8 cellular contexts compared by ENCODE assay signal in genomic region chr12:54360717-54361456, GRCh38. TPM values are rescaled to one million over a fixed set of nuclear protein-coding genes. Genes with fewer than 3 reads are reported as not detected.
DNase-seq lines count a peak whose midpoint lies in the region; ATAC-seq and TF ChIP-seq lines count a peak whose summit lies in the region.

No MANE protein-coding gene starts in this region.

- H3K36me3 Mint-ChIP-seq in activated CD8-positive, alpha-beta memory T cell treated with anti-CD3 and anti-CD28 coated beads, Interleukin-2, amount 10 ng/mL, durations not matched to agents 7 days and 5 days = no peaks in the 10 kb centered on the region
- no peaks in the 10 kb centered on the region for H3K36me3 Mint-ChIP-seq in nephron (ENCODE audit: low read depth)

- H3K27ac ChIP-seq in upper lobe of left lung = peak overlapping the region in 2 of 4 donors; percentile 88 to 94

- no peak for TF ChIP-seq POLR2A in upper lobe of left lung (IDR thresholded peaks at IDR 0.05)

- peaks cover 25% of the 10 kb centered on the region for H3K4me1 Mint-ChIP-seq in activated CD8-positive, alpha-beta memory T cell treated with anti-CD3 and anti-CD28 coated beads, Interleukin-2, amount 10 ng/mL, durations not matched to agents 7 days and 5 days
- H3K4me1 Mint-ChIP-seq in nephron = peaks cover 9% of the 10 kb centered on the region

- H3K27me3 ChIP-seq in upper lobe of left lung = no peaks in the 10 kb centered on the region

- H3K4me1 ChIP-seq in upper lobe of left lung = peaks cover 15 to 38% (median 34%) of the 10 kb centered on the region in 4 donors

- no peaks in the 10 kb centered on the region for H3K9me3 Mint-ChIP-seq in activated CD8-positive, alpha-beta memory T cell treated with anti-CD3 and anti-CD28 coated beads, Interleukin-2, amount 10 ng/mL, durations not matched to agents 7 days and 5 days (ENCODE audit: low read depth)
- H3K9me3 Mint-ChIP-seq in nephron = no peaks in the 10 kb centered on the region

- ATAC-seq in activated CD8-positive, alpha-beta memory T cell treated with anti-CD3 and anti-CD28 coated beads, Interleukin-2, amount 10 ng/mL, durations not matched to agents 7 days and 5 days = no peak
- ATAC-seq in esophagus mucosa = peak; percentile 34
- no peak for ATAC-seq in upper lobe of left lung (ENCODE audit: low FRiP score in 2 of 2)
- no peak for ATAC-seq in HG03432 (IDR thresholded peaks at IDR 0.05; ENCODE audit: unreplicated experiment)

- no peak overlapping the region for H3K4me3 Mint-ChIP-seq in activated CD8-positive, alpha-beta memory T cell treated with anti-CD3 and anti-CD28 coated beads, Interleukin-2, amount 10 ng/mL, durations not matched to agents 7 days and 5 days
- peak overlapping the region; percentile 47 to 62 (median 54) for H3K4me3 Mint-ChIP-seq in nephron

- CTCF ChIA-PET in activated CD8-positive, alpha-beta memory T cell treated with anti-CD3 and anti-CD28 coated beads, Interleukin-2, amount 10 ng/mL, durations not matched to agents 7 days and 5 days (lab: Charles Lee) = interaction anchor here (0.8 to 7.5 kb wide), 14 partner anchors 7 to 145 kb away, joined by 3 to 79 read pairs (median 6); no protein-coding TSS in a partner anchor

- H3K36me3 ChIP-seq in upper lobe of left lung = no peaks in the 10 kb centered on the region

- H3K27ac Mint-ChIP-seq in activated CD8-positive, alpha-beta memory T cell treated with anti-CD3 and anti-CD28 coated beads, Interleukin-2, amount 10 ng/mL, durations not matched to agents 7 days and 5 days = no peak overlapping the region
- H3K27ac Mint-ChIP-seq in nephron = no peak overlapping the region

- peak; percentile 88 for TF ChIP-seq CTCF in AG10803 (conservative IDR thresholded peaks at IDR 0.05; ENCODE audit: low read length)
- TF ChIP-seq CTCF in nephron (IDR thresholded peaks at IDR 0.05; ENCODE audit: unreplicated experiment in 3 of 3) = peak; percentile 88 to 95 (median 90)
- peak in 5 of 6 experiments; percentile 49 to 80 (median 72) for TF ChIP-seq CTCF in upper lobe of left lung (IDR thresholded peaks at IDR 0.05)

- WGBS in upper lobe of left lung, 2 donors = 73 to 77% methylated on average over 16 of the region's 16 CpGs

- DNase-seq in AG10803 (ENCODE audit: low read depth) = peak; percentile 71
- DNase-seq in HCEC 1CT = peak; percentile 62
- DNase-seq in NCI-H510A treated with DMSO at 0.1 percent for 48 hours (lab: John Stamatoyannopoulos, UW) = peak; percentile 80
- DNase-seq in activated CD8-positive, alpha-beta memory T cell treated with anti-CD3 and anti-CD28 coated beads, Interleukin-2, amount 10 ng/mL, durations not matched to agents 7 days and 5 days = peak; percentile 73
- DNase-seq in upper lobe of left lung = peak in 1 of 2 donors; percentile 84

- H3K9me3 ChIP-seq in upper lobe of left lung = no peaks in the 10 kb centered on the region

- H3K4me3 ChIP-seq in AG10803 (ENCODE audit: low read length) (no peak overlapping the region), upper lobe of left lung (no peak overlapping the region)

- no peak for TF ChIP-seq EP300 in upper lobe of left lung (IDR thresholded peaks at IDR 0.05)

- peaks cover 6% of the 10 kb centered on the region for H3K27me3 Mint-ChIP-seq in activated CD8-positive, alpha-beta memory T cell treated with anti-CD3 and anti-CD28 coated beads, Interleukin-2, amount 10 ng/mL, durations not matched to agents 7 days and 5 days
- no peaks in the 10 kb centered on the region for H3K27me3 Mint-ChIP-seq in nephron (ENCODE audit: low read depth)

RNA-seq across cellular contexts. Expression of gene GPR84, which starts 3.4 kb away (rescaled TPM):
- total RNA-seq in activated CD8-positive, alpha-beta memory T cell treated with anti-CD3 and anti-CD28 coated beads, Interleukin-2, amount 10 ng/mL, durations not matched to agents 7 days and 5 days = under 1 TPM; 0.32 to 0.59 TPM
- total RNA-seq in esophagus mucosa (0.16 TPM), upper lobe of left lung (1 to 10 TPM in 3 of 6 donors, under 1 TPM in 1, not detected in 2; 0.39 to 2.1 (median 1.1) TPM)

RNA-seq across cellular contexts. Expression of gene ZNF385A, which starts 23.6 kb away (rescaled TPM):
- total RNA-seq in activated CD8-positive, alpha-beta memory T cell treated with anti-CD3 and anti-CD28 coated beads, Interleukin-2, amount 10 ng/mL, durations not matched to agents 7 days and 5 days = under 1 TPM; 0.30 to 0.91 TPM
- 52.2 TPM for total RNA-seq in esophagus mucosa
- 10 to 100 TPM; 18.5 to 43.8 (median 23.0) TPM for total RNA-seq in upper lobe of left lung

RNA-seq across cellular contexts. Expression of gene COPZ1, which starts 36.0 kb away (rescaled TPM):
- total RNA-seq in activated CD8-positive, alpha-beta memory T cell treated with anti-CD3 and anti-CD28 coated beads, Interleukin-2, amount 10 ng/mL, durations not matched to agents 7 days and 5 days = 100 to 1,000 TPM in 1 of 2 experiments, 10 to 100 TPM in 1; 90.8 to 104 TPM
- 111 TPM for total RNA-seq in esophagus mucosa
- total RNA-seq in upper lobe of left lung = 100 to 1,000 TPM in 3 of 6 donors, 10 to 100 TPM in 3; 55.5 to 132 (median 96.7) TPM

RNA-seq across cellular contexts. Expression of gene ITGA5, which starts 58.2 kb away (rescaled TPM):
- total RNA-seq in activated CD8-positive, alpha-beta memory T cell treated with anti-CD3 and anti-CD28 coated beads, Interleukin-2, amount 10 ng/mL, durations not matched to agents 7 days and 5 days = 10 to 100 TPM; 13.2 to 37.6 TPM
- 12.8 TPM for total RNA-seq in esophagus mucosa
- 100 to 1,000 TPM in 2 of 6 donors, 10 to 100 TPM in 4; 48.3 to 146 (median 92.6) TPM for total RNA-seq in upper lobe of left lung

Comparison
In these comparisons a context has a peak if more than half of its experiments do, and no peak if none do; other contexts are left out.
1. RNA of gene ZNF385A, which starts 23.6 kb away (total RNA-seq): 52.2 TPM in esophagus mucosa (single experiment) and 18.5 to 43.8 TPM in upper lobe of left lung; 0.30 to 0.91 TPM in activated CD8-positive, alpha-beta memory T cell treated with anti-CD3 and anti-CD28 coated beads, Interleukin-2, amount 10 ng/mL, durations not matched to agents 7 days and 5 days; every median in the first group is over 10 times any median in the second.
2. Peak in every context shown above with its lines, with median percentiles within 50 percentile points of each other: CTCF ChIP-seq.